Comparison of ENCODE assay signal across 12 cellular contexts in the genomic region with DNA sequence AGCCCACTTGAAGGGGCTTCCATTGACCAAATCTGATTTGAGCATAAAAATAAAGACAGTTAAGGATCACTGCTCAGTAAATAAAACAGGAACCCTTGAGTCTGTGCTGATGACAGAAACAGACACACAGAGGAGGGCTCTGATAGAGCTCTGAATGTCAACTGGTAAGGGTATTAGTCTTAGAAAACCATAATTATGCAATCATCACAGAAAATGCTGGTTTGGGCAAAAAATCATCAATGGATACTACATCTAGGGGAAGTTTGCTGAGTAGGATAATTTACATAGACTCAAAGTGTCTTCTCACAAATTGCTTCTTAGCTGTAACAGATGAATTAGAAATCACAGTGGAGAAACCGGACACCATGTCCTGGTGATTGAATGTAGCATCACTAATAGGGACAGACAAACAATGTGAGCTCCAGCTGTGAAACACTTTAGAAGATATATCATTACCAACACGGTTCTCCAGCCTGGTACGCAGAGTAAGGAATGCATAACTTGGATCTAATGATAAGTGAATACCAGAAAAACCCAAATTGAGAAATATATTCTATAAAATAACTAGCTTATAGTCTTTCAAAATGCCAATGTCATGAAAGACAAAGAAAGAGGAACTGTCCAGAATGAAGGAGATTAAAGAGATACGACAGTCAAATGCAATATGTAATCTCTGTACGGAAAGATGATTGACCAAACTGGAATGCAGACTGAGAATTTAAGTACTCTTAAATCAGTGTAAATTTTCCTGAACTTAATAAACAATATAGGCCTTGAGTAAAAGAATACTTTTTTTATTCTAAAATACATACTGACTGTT. TPM values are rescaled to one million over a fixed set of nuclear protein-coding genes. Genes with fewer than 3 reads are reported as not detected.
DNase-seq lines count a peak whose midpoint lies in the region; ATAC-seq lines count a peak whose summit lies in the region.
"Had no signal": no experiment of that assay in that cellular context is flagged by ENCODE, and none has a peak within 500 bp of the region (broad histone marks: within the 10 kb centered on the region; RNA-seq: fewer than 3 reads in every experiment).

No MANE protein-coding gene starts in this region.

- no peak overlapping the region for H3K18ac ChIP-seq in neuronal stem cell (ENCODE audit: low read length)

- H2BK120ac ChIP-seq in neuronal stem cell (ENCODE audit: low read depth, low read length): no peak overlapping the region

- no peaks in the 10 kb centered on the region for H3K27me3 Mint-ChIP-seq in activated T-helper 17 cell treated with anti-CD3 and anti-CD28 coated beads, Interleukin-2, amount 50 U/mL, for 72 hours
- H3K27me3 Mint-ChIP-seq: activated naive CD8-positive, alpha-beta T cell treated with anti-CD3 and anti-CD28 coated beads, Interleukin-2, amount 10 ng/mL, durations not matched to agents 7 days and 5 days had no signal

- peak overlapping the region; percentile 21 for H3K4me3 Mint-ChIP-seq in activated T-helper 17 cell treated with anti-CD3 and anti-CD28 coated beads, Interleukin-2, amount 50 U/mL, for 72 hours
- H3K4me3 Mint-ChIP-seq: activated naive CD8-positive, alpha-beta T cell treated with anti-CD3 and anti-CD28 coated beads, Interleukin-2, amount 10 ng/mL, durations not matched to agents 7 days and 5 days; neural crest cell had no signal

- no peaks in the 10 kb centered on the region for H3K79me1 ChIP-seq in neuronal stem cell (ENCODE audit: low read depth, low read length)

- H3K4me1 Mint-ChIP-seq in activated T-helper 17 cell treated with anti-CD3 and anti-CD28 coated beads, Interleukin-2, amount 50 U/mL, for 72 hours: peaks cover 46% of the 10 kb centered on the region

- H4K91ac ChIP-seq in neuronal stem cell (ENCODE audit: low read depth, low read length, poor library complexity): no peak overlapping the region

- in situ Hi-C loops in HAP-1 (cut with MboI; ENCODE audit: low sequenced_read_pairs): no loop called here

- no peak overlapping the region for H2AFZ ChIP-seq in neuronal stem cell (ENCODE audit: low read length)

- peaks cover 0 to 91% of the 10 kb centered on the region in 2 donors for H3K36me3 ChIP-seq in neuronal stem cell (replicated peaks in 1 of 2; ENCODE audit: control insufficient read depth in 2 of 2, insufficient read depth in 2 of 2, low read length in 2 of 2)
- H3K36me3 ChIP-seq in HAP-1 (replicated peaks): peaks cover 9% of the 10 kb centered on the region; the same call in 1 of the 2 replicates

- WGBS in neuronal stem cell (ENCODE audit: extremely low coverage in 2 of 2, insufficient read length in 2 of 2, insufficient replicate concordance in 1 of 2), 2 donors: no CpG with 5 or more reads among the region's 5 CpGs

- no peak overlapping the region for H2BK5ac ChIP-seq in neuronal stem cell (ENCODE audit: low read length)

- DNase-seq in NCI-H2171 treated with DMSO at 0.1 percent for 48 hours (lab: John Stamatoyannopoulos, UW) (peak; percentile 21), NCI-H2171 (lab: John Stamatoyannopoulos, UW) (no peak), NCI-H2029 treated with DMSO at 0.1 percent for 48 hours (lab: John Stamatoyannopoulos, UW) (peak; percentile 85), neuronal stem cell (ENCODE audit: low spot score) (peak; percentile 55), HAP-1 (ENCODE audit: low spot score in 2 of 2) (no peak), HCEC 1CT (no peak)
- DNase-seq: activated naive CD8-positive, alpha-beta T cell treated with anti-CD3 and anti-CD28 coated beads, Interleukin-2, amount 10 ng/mL, durations not matched to agents 7 days and 5 days; GDM1; stimulated activated CD4-positive, alpha-beta T cell treated with anti-CD3 and anti-CD28 coated beads, Interleukin-4, amount 100 ng/mL, for 1 hour had no signal

- no peak overlapping the region for H2BK12ac ChIP-seq in neuronal stem cell (ENCODE audit: low read length)

- H3K27me3 ChIP-seq in neuronal stem cell (ENCODE audit: control insufficient read depth in 3 of 3, insufficient read depth in 3 of 3, low read depth in 1 of 3, low read length in 3 of 3): no peaks in the 10 kb centered on the region
- H3K27me3 ChIP-seq in HAP-1 (ENCODE audit: low read depth): no peaks in the 10 kb centered on the region

- H3K9ac ChIP-seq in neuronal stem cell (ENCODE audit: low read depth, low read length, poor library complexity): no peak overlapping the region

- H3K4me3 ChIP-seq in neuronal stem cell (ENCODE audit: low read length in 2 of 2) (no peak overlapping the region), HAP-1 (no peak overlapping the region)

- H3K9me3 ChIP-seq in neuronal stem cell (replicated peaks in 1 of 2; ENCODE audit: control insufficient read depth in 2 of 2, insufficient read depth in 1 of 2, low read depth in 1 of 2, low read length in 2 of 2): no peaks in the 10 kb centered on the region
- H3K9me3 ChIP-seq in HAP-1: no peaks in the 10 kb centered on the region

- peaks cover 75% of the 10 kb centered on the region for H3K36me3 Mint-ChIP-seq in activated T-helper 17 cell treated with anti-CD3 and anti-CD28 coated beads, Interleukin-2, amount 50 U/mL, for 72 hours (ENCODE audit: low read depth)

- H3K27ac Mint-ChIP-seq in activated T-helper 17 cell treated with anti-CD3 and anti-CD28 coated beads, Interleukin-2, amount 50 U/mL, for 72 hours: no peak overlapping the region
- H3K27ac Mint-ChIP-seq: activated naive CD8-positive, alpha-beta T cell treated with anti-CD3 and anti-CD28 coated beads, Interleukin-2, amount 10 ng/mL, durations not matched to agents 7 days and 5 days had no signal

- peak; percentile 71 for ATAC-seq in activated T-helper 17 cell treated with anti-CD3 and anti-CD28 coated beads, Interleukin-2, amount 50 U/mL, for 72 hours (replicated peaks)
- no peak for ATAC-seq in esophagus mucosa

- H2AK5ac ChIP-seq in neuronal stem cell (ENCODE audit: low read depth, low read length): no peak overlapping the region

- H3K4me1 ChIP-seq in neuronal stem cell (ENCODE audit: control insufficient read depth in 2 of 2, insufficient read depth in 1 of 2, low read depth in 1 of 2, low read length in 2 of 2) (peaks cover 0 to 11% of the 10 kb centered on the region in 2 donors), HAP-1 (peaks cover 25% of the 10 kb centered on the region)

- H3K27ac ChIP-seq in neuronal stem cell (replicated peaks; ENCODE audit: low read length): no peak overlapping the region

- H2BK15ac ChIP-seq in neuronal stem cell (ENCODE audit: low read length): no peak overlapping the region

- H3K4ac ChIP-seq in neuronal stem cell (ENCODE audit: low read length): no peak overlapping the region

- no peak overlapping the region for H3K14ac ChIP-seq in neuronal stem cell (ENCODE audit: low read length)

- H3K4me2 ChIP-seq in neuronal stem cell (ENCODE audit: insufficient read depth, low read length, poor library complexity, severe bottlenecking): no peak overlapping the region

- H3K9me3 Mint-ChIP-seq in activated T-helper 17 cell treated with anti-CD3 and anti-CD28 coated beads, Interleukin-2, amount 50 U/mL, for 72 hours: no peaks in the 10 kb centered on the region
- H3K9me3 Mint-ChIP-seq: activated naive CD8-positive, alpha-beta T cell treated with anti-CD3 and anti-CD28 coated beads, Interleukin-2, amount 10 ng/mL, durations not matched to agents 7 days and 5 days; neural crest cell had no signal

- no peak overlapping the region for H3K23ac ChIP-seq in neuronal stem cell (ENCODE audit: low read depth, low read length, poor library complexity)

- H4K8ac ChIP-seq in neuronal stem cell (ENCODE audit: low read depth, low read length): no peak overlapping the region

RNA-seq across cellular contexts. Expression of gene CHD1, which starts 17.4 kb away (rescaled TPM):
- 10 to 100 TPM; 58.1 to 60.2 TPM for total RNA-seq in activated T-helper 17 cell treated with anti-CD3 and anti-CD28 coated beads, Interleukin-2, amount 50 U/mL, for 72 hours
- 55.1 TPM for polyA plus RNA-seq in neuronal stem cell (2013, experiment 1 of 2)
- polyA plus RNA-seq in neuronal stem cell (2013, experiment 2 of 2): 56.5 TPM
- 21.7 TPM for total RNA-seq in esophagus mucosa

Comparison
In these comparisons a context has a peak if more than half of its experiments do, and no peak if none do; other contexts are left out.
1. DNase-seq: peak in NCI-H2171 treated with DMSO at 0.1 percent for 48 hours (single experiment), NCI-H2029 treated with DMSO at 0.1 percent for 48 hours (single experiment) and neuronal stem cell (single experiment); none in NCI-H2171 (single experiment), HAP-1 (0 of 2) and HCEC 1CT (single experiment).